In genomic region chr10:44114441-44114840, GRCh38 we compare ENCODE assay signal across 38 cellular contexts.
"Had no signal": no experiment of that assay in that cellular context is flagged by ENCODE, and none has a peak within 500 bp of the region (broad histone marks: within the 10 kb centered on the region; RNA-seq: fewer than 3 reads in every experiment).

No MANE protein-coding gene starts in this region.

- DNase-seq: activated B cell treated with CpG ODN at 0.5 μM for 24 hours; activated CD4-positive, alpha-beta memory T cell treated with anti-CD3 and anti-CD28 coated beads, Interleukin-2, amount 10 ng/mL, durations not matched to agents 7 days and 5 days; activated CD4-positive, alpha-beta T cell treated with anti-CD3 and anti-CD28 coated beads for 1 hour; activated CD4-positive, alpha-beta T cell treated with anti-CD3 and anti-CD28 coated beads for 36 hours; activated CD4-positive, alpha-beta T cell treated with anti-CD3 and anti-CD28 coated beads for 48 hours; activated CD4-positive, alpha-beta T cell treated with anti-CD3 and anti-CD28 coated beads, Interleukin-2, amount 10 ng/mL, durations not matched to agents 7 days and 5 days; activated CD4-positive, alpha-beta T cell treated with anti-CD3 and anti-CD28 coated beads, Interleukin-2, amount 50 U/mL, for 48 hours; activated CD8-positive, alpha-beta memory T cell treated with anti-CD3 and anti-CD28 coated beads for 24 hours; activated CD8-positive, alpha-beta memory T cell treated with anti-CD3 and anti-CD28 coated beads, Interleukin-2, amount 10 ng/mL, durations not matched to agents 7 days and 5 days; activated CD8-positive, alpha-beta memory T cell treated with anti-CD3 and anti-CD28 coated beads, Interleukin-2, amount 50 U/mL, for 48 hours; activated CD8-positive, alpha-beta T cell treated with anti-CD3 and anti-CD28 coated beads, Interleukin-2, amount 10 ng/mL, durations not matched to agents 7 days and 5 days; activated effector memory CD4-positive, alpha-beta T cell treated with Interleukin-2 at 50 U/mL for 16 hours; activated gamma-delta T cell; activated naive CD4-positive, alpha-beta T cell treated with anti-CD3 and anti-CD28 coated beads, Interleukin-2, amount 10 ng/mL, durations not matched to agents 7 days and 5 days; activated naive CD4-positive, alpha-beta T cell treated with Interleukin-2 at 50 U/mL for 16 hours; activated naive CD8-positive, alpha-beta T cell treated with anti-CD3 and anti-CD28 coated beads, Interleukin-2, amount 10 ng/mL, durations not matched to agents 7 days and 5 days; activated naive CD8-positive, alpha-beta T cell treated with anti-CD3 and anti-CD28 coated beads, Interleukin-2, amount 50 U/mL, for 24 hours; activated T-cell treated with anti-CD3 and anti-CD28 coated beads, Interleukin-2, amount 50 U/mL, for 24 hours; activated T-cell treated with anti-CD3 and anti-CD28 coated beads, Interleukin-2, amount 50 U/mL, for 48 hours; amygdala; anterior cingulate cortex; caudate nucleus; cerebellar nuclear complex; T-helper 1 cell; T-helper 2 cell; T-helper 9 cell had no signal

- H3K4me1 ChIP-seq: ascending aorta had no signal

- H3K27ac Mint-ChIP-seq: activated B cell treated with CpG ODN at 0.5 μM for 24 hours; activated CD4-positive, alpha-beta memory T cell treated with anti-CD3 and anti-CD28 coated beads, Interleukin-2, amount 10 ng/mL, durations not matched to agents 7 days and 5 days; activated CD4-positive, alpha-beta T cell treated with anti-CD3 and anti-CD28 coated beads for 36 hours; activated CD4-positive, alpha-beta T cell treated with anti-CD3 and anti-CD28 coated beads, Interleukin-2, amount 10 ng/mL, durations not matched to agents 7 days and 5 days; activated CD8-positive, alpha-beta memory T cell treated with anti-CD3 and anti-CD28 coated beads, Interleukin-2, amount 10 ng/mL, durations not matched to agents 7 days and 5 days; activated CD8-positive, alpha-beta T cell treated with anti-CD3 and anti-CD28 coated beads, Interleukin-2, amount 10 ng/mL, durations not matched to agents 7 days and 5 days; activated naive CD4-positive, alpha-beta T cell treated with anti-CD3 and anti-CD28 coated beads, Interleukin-2, amount 10 ng/mL, durations not matched to agents 7 days and 5 days; activated naive CD4-positive, alpha-beta T cell treated with anti-CD3 and anti-CD28 coated beads, Interleukin-2, amount 50 U/mL, for 24 hours; activated naive CD8-positive, alpha-beta T cell; activated naive CD8-positive, alpha-beta T cell treated with anti-CD3 and anti-CD28 coated beads, Interleukin-2, amount 10 ng/mL, durations not matched to agents 7 days and 5 days; activated naive CD8-positive, alpha-beta T cell treated with anti-CD3 and anti-CD28 coated beads, Interleukin-2, amount 50 U/mL, for 24 hours; activated T-cell treated with anti-CD3 and anti-CD28 coated beads, Interleukin-2, amount 50 U/mL, for 24 hours; activated T-helper 2 cell treated with anti-CD3 and anti-CD28 coated beads, Interferon-gamma antibody, Interleukin-2, Interleukin-4, amounts not matched to agents 10 μg/mL and 5 μg/mL and 100 μg/mL, durations not matched to agents 14 hours and 24 hours and 36 hours; brain; T-helper 1 cell treated with Interleukin-12 subunit alpha and Interleukin-12 subunit beta and Interleukin-4 antibody, amounts not matched to agents 30 μg/mL and 1 μg/mL, for 36 hours; T-helper 2 cell treated with Interferon-gamma antibody and Interleukin-4, amounts not matched to agents 5 μg/mL and 100 μg/mL, for 36 hours had no signal

- H3K9me3 ChIP-seq: ascending aorta had no signal

- H3K4me3 ChIP-seq: ascending aorta, cardiac muscle cell had no signal

- ATAC-seq: activated CD4-positive, alpha-beta T cell treated with anti-CD3 and anti-CD28 coated beads for 36 hours; activated CD8-positive, alpha-beta memory T cell treated with anti-CD3 and anti-CD28 coated beads, Interleukin-2, amount 10 ng/mL, durations not matched to agents 7 days and 5 days; activated CD8-positive, alpha-beta T cell treated with anti-CD3 and anti-CD28 coated beads, Interleukin-2, amount 10 ng/mL, durations not matched to agents 7 days and 5 days; activated naive CD8-positive, alpha-beta T cell treated with anti-CD3 and anti-CD28 coated beads, Interleukin-2, amount 50 U/mL, for 24 hours had no signal

- H3K4me1 Mint-ChIP-seq: activated B cell treated with CpG ODN at 0.5 μM for 24 hours; activated CD4-positive, alpha-beta memory T cell treated with anti-CD3 and anti-CD28 coated beads, Interleukin-2, amount 10 ng/mL, durations not matched to agents 7 days and 5 days; activated CD4-positive, alpha-beta T cell treated with anti-CD3 and anti-CD28 coated beads for 36 hours; activated CD4-positive, alpha-beta T cell treated with anti-CD3 and anti-CD28 coated beads, Interleukin-2, amount 10 ng/mL, durations not matched to agents 7 days and 5 days; activated CD8-positive, alpha-beta memory T cell treated with anti-CD3 and anti-CD28 coated beads, Interleukin-2, amount 10 ng/mL, durations not matched to agents 7 days and 5 days; activated naive CD4-positive, alpha-beta T cell treated with anti-CD3 and anti-CD28 coated beads, Interleukin-2, amount 10 ng/mL, durations not matched to agents 7 days and 5 days; activated naive CD4-positive, alpha-beta T cell treated with anti-CD3 and anti-CD28 coated beads, Interleukin-2, amount 50 U/mL, for 24 hours; activated naive CD8-positive, alpha-beta T cell treated with anti-CD3 and anti-CD28 coated beads, Interleukin-2, amount 10 ng/mL, durations not matched to agents 7 days and 5 days; activated naive CD8-positive, alpha-beta T cell treated with anti-CD3 and anti-CD28 coated beads, Interleukin-2, amount 50 U/mL, for 24 hours; central memory CD8-positive, alpha-beta T cell had no signal

- H3K36me3 ChIP-seq: ascending aorta, cardiac muscle cell had no signal

- H3K9me3 Mint-ChIP-seq: activated B cell treated with CpG ODN at 0.5 μM for 24 hours; activated CD4-positive, alpha-beta memory T cell treated with anti-CD3 and anti-CD28 coated beads, Interleukin-2, amount 10 ng/mL, durations not matched to agents 7 days and 5 days; activated naive CD4-positive, alpha-beta T cell treated with anti-CD3 and anti-CD28 coated beads, Interleukin-2, amount 10 ng/mL, durations not matched to agents 7 days and 5 days; activated naive CD8-positive, alpha-beta T cell treated with anti-CD3 and anti-CD28 coated beads, Interleukin-2, amount 10 ng/mL, durations not matched to agents 7 days and 5 days; activated T-cell treated with anti-CD3 and anti-CD28 coated beads, Interleukin-2, amount 50 U/mL, for 24 hours; activated T-helper 2 cell treated with anti-CD3 and anti-CD28 coated beads, Interferon-gamma antibody, Interleukin-2, Interleukin-4, amounts not matched to agents 10 μg/mL and 5 μg/mL and 100 μg/mL, durations not matched to agents 14 hours and 24 hours and 36 hours; T-helper 1 cell treated with Interleukin-12 subunit alpha and Interleukin-12 subunit beta and Interleukin-4 antibody, amounts not matched to agents 30 μg/mL and 1 μg/mL, for 36 hours; T-helper 2 cell treated with Interferon-gamma antibody and Interleukin-4, amounts not matched to agents 5 μg/mL and 100 μg/mL, for 36 hours had no signal

- H3K4me3 Mint-ChIP-seq: activated B cell treated with CpG ODN at 0.5 μM for 24 hours; activated CD4-positive, alpha-beta memory T cell treated with anti-CD3 and anti-CD28 coated beads, Interleukin-2, amount 10 ng/mL, durations not matched to agents 7 days and 5 days; activated CD4-positive, alpha-beta T cell treated with anti-CD3 and anti-CD28 coated beads for 36 hours; activated CD4-positive, alpha-beta T cell treated with anti-CD3 and anti-CD28 coated beads, Interleukin-2, amount 10 ng/mL, durations not matched to agents 7 days and 5 days; activated CD8-positive, alpha-beta memory T cell treated with anti-CD3 and anti-CD28 coated beads, Interleukin-2, amount 10 ng/mL, durations not matched to agents 7 days and 5 days; activated CD8-positive, alpha-beta T cell treated with anti-CD3 and anti-CD28 coated beads, Interleukin-2, amount 10 ng/mL, durations not matched to agents 7 days and 5 days; activated naive CD4-positive, alpha-beta T cell treated with anti-CD3 and anti-CD28 coated beads, Interleukin-2, amount 10 ng/mL, durations not matched to agents 7 days and 5 days; activated naive CD4-positive, alpha-beta T cell treated with anti-CD3 and anti-CD28 coated beads, Interleukin-2, amount 50 U/mL, for 24 hours; activated naive CD8-positive, alpha-beta T cell; activated naive CD8-positive, alpha-beta T cell treated with anti-CD3 and anti-CD28 coated beads, Interleukin-2, amount 10 ng/mL, durations not matched to agents 7 days and 5 days; activated naive CD8-positive, alpha-beta T cell treated with anti-CD3 and anti-CD28 coated beads, Interleukin-2, amount 50 U/mL, for 24 hours; activated T-cell treated with anti-CD3 and anti-CD28 coated beads, Interleukin-2, amount 50 U/mL, for 24 hours; brain; central memory CD8-positive, alpha-beta T cell; T-helper 1 cell treated with Interleukin-12 subunit alpha and Interleukin-12 subunit beta and Interleukin-4 antibody, amounts not matched to agents 30 μg/mL and 1 μg/mL, for 36 hours; T-helper 2 cell treated with Interferon-gamma antibody and Interleukin-4, amounts not matched to agents 5 μg/mL and 100 μg/mL, for 36 hours had no signal

- H3K36me3 Mint-ChIP-seq: activated CD8-positive, alpha-beta memory T cell treated with anti-CD3 and anti-CD28 coated beads, Interleukin-2, amount 10 ng/mL, durations not matched to agents 7 days and 5 days; activated naive CD4-positive, alpha-beta T cell treated with anti-CD3 and anti-CD28 coated beads, Interleukin-2, amount 10 ng/mL, durations not matched to agents 7 days and 5 days; activated naive CD4-positive, alpha-beta T cell treated with anti-CD3 and anti-CD28 coated beads, Interleukin-2, amount 50 U/mL, for 24 hours; activated naive CD8-positive, alpha-beta T cell; activated naive CD8-positive, alpha-beta T cell treated with anti-CD3 and anti-CD28 coated beads, Interleukin-2, amount 10 ng/mL, durations not matched to agents 7 days and 5 days; brain had no signal

- FAIRE-seq: bronchial epithelial cell, TTC549 had no signal

- H3K27ac ChIP-seq: ascending aorta, cardiac muscle cell, VCaP had no signal

- H3K27me3 ChIP-seq: ascending aorta, cardiac muscle cell had no signal

- H3K27me3 Mint-ChIP-seq: activated CD4-positive, alpha-beta memory T cell treated with anti-CD3 and anti-CD28 coated beads, Interleukin-2, amount 10 ng/mL, durations not matched to agents 7 days and 5 days; activated CD4-positive, alpha-beta T cell treated with anti-CD3 and anti-CD28 coated beads, Interleukin-2, amount 10 ng/mL, durations not matched to agents 7 days and 5 days; activated naive CD4-positive, alpha-beta T cell treated with anti-CD3 and anti-CD28 coated beads, Interleukin-2, amount 10 ng/mL, durations not matched to agents 7 days and 5 days had no signal
